19 cellular contexts compared by ENCODE assay signal in the genomic region with DNA sequence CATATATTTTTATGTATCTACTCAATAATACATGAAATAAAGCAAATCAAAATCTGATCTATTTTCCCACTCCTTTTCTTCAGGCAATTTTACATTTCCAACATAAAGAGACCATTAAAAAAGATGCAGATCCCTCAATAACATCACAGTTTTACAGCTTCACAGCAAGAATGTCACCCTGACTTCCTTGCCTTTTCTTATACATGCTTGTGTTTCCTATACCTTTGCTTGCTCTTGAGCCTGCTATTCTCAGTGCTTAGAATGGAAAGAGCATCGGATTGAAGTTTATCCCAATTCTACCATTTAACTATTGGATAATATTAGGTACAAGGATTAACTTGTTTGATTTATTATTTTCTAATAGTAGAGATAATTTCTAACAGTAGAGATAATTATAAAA.
A peak's percentile ranks its signal among the peaks of the same experiment; 100 is the strongest.
DNase-seq lines count a peak whose midpoint lies in the region; ATAC-seq and TF ChIP-seq lines count a peak whose summit lies in the region.
"Had no signal": no experiment of that assay in that cellular context is flagged by ENCODE, and none has a peak within 500 bp of the region (broad histone marks: within the 10 kb centered on the region; RNA-seq: fewer than 3 reads in every experiment).

No MANE protein-coding gene starts in this region.

- in situ Hi-C loops in gastrocnemius medialis (cut with MboI; ENCODE audit: low sequenced_read_pairs in 4 of 4): no loop called here

- H3K79me1 ChIP-seq in H9 (ENCODE audit: insufficient read depth, low read depth, low read length, poor library complexity, severe bottlenecking) (no peaks in the 10 kb centered on the region), mesendoderm (ENCODE audit: low read length) (no peaks in the 10 kb centered on the region)

- H3K4me1 Mint-ChIP-seq in GM23338 (peaks cover 50% of the 10 kb centered on the region), H9 (peaks cover 47 to 50% of the 10 kb centered on the region in 2 experiments), WTC11 (peaks cover 68% of the 10 kb centered on the region)
- H3K4me1 Mint-ChIP-seq in activated naive CD4-positive, alpha-beta T cell treated with anti-CD3 and anti-CD28 coated beads, Interleukin-2, amount 10 ng/mL, durations not matched to agents 7 days and 5 days: no peaks in the 10 kb centered on the region
- H3K4me1 Mint-ChIP-seq: CD14-positive monocyte had no signal

- H3K18ac ChIP-seq in H9 (ENCODE audit: insufficient read length, low read depth, low read length) (no peak overlapping the region), mesendoderm (ENCODE audit: low read length) (no peak overlapping the region)

- CTCF ChIA-PET in WTC11 (lab: Charles Lee): no interaction called here
- CTCF ChIA-PET in activated naive CD4-positive, alpha-beta T cell treated with anti-CD3 and anti-CD28 coated beads, Interleukin-2, amount 10 ng/mL, durations not matched to agents 7 days and 5 days (lab: Charles Lee): no interaction called here

- WGBS in H9 (ENCODE audit: extremely low coverage, insufficient read length, low lambda C conversion rate): no CpG with 5 or more reads among the region's 1 CpG
- WGBS in mesendoderm (ENCODE audit: extremely low coverage, insufficient coverage, low lambda C conversion rate): no CpG with 5 or more reads among the region's 1 CpG

- H3K4me2 ChIP-seq in GM23338 (peak overlapping the region; percentile 64), H9 (ENCODE audit: insufficient read depth, insufficient read length, low read length) (no peak overlapping the region), mesendoderm (ENCODE audit: low read length) (no peak overlapping the region)
- H3K4me2 ChIP-seq: BLaER1 had no signal

- H4K20me1 ChIP-seq in GM23338 (replicated peaks; ENCODE audit: insufficient read depth): no peaks in the 10 kb centered on the region
- no peaks in the 10 kb centered on the region for H4K20me1 ChIP-seq in H9 (ENCODE audit: control insufficient read depth, insufficient read depth, insufficient read length)
- H4K20me1 ChIP-seq: BLaER1 had no signal

- 0 out of 3 replicates have a peak overlapping the region, but pooled peaks have one; percentile 3 for H3K4me3 Mint-ChIP-seq in GM23338
- H3K4me3 Mint-ChIP-seq in H9: 0 out of 5 replicates have a peak overlapping the region, but pooled peaks of 1 of the 2 experiments have one; percentile 11
- no peak overlapping the region for H3K4me3 Mint-ChIP-seq in WTC11
- no peak overlapping the region for H3K4me3 Mint-ChIP-seq in activated naive CD4-positive, alpha-beta T cell treated with anti-CD3 and anti-CD28 coated beads, Interleukin-2, amount 10 ng/mL, durations not matched to agents 7 days and 5 days
- H3K4me3 Mint-ChIP-seq: CD14-positive monocyte; CD4-positive, alpha-beta T cell; CD8-positive, alpha-beta T cell had no signal

- no peak for TF ChIP-seq POLR2A in gastrocnemius medialis (IDR thresholded peaks at IDR 0.05)

- no peak overlapping the region for H3T11ph ChIP-seq in H9 (ENCODE audit: low read length)

- H3K27me3 Mint-ChIP-seq in GM23338 (ENCODE audit: insufficient read depth, low read depth, poor library complexity): peaks cover 2% of the 10 kb centered on the region
- H3K27me3 Mint-ChIP-seq in H9 (ENCODE audit: low read depth): no peaks in the 10 kb centered on the region
- no peaks in the 10 kb centered on the region for H3K27me3 Mint-ChIP-seq in WTC11 (ENCODE audit: low read depth)
- no peaks in the 10 kb centered on the region for H3K27me3 Mint-ChIP-seq in activated naive CD4-positive, alpha-beta T cell treated with anti-CD3 and anti-CD28 coated beads, Interleukin-2, amount 10 ng/mL, durations not matched to agents 7 days and 5 days
- H3K27me3 Mint-ChIP-seq: CD4-positive, alpha-beta T cell had no signal

- H3K56ac ChIP-seq in H9 (ENCODE audit: insufficient read length, low read depth, low read length): no peak overlapping the region
- H3K56ac ChIP-seq in mesendoderm (ENCODE audit: low read length): no peak overlapping the region

- DNase-seq in GM23338 (ENCODE audit: low spot score) (peak; percentile 55), H9 (no peak), WTC11 (ENCODE audit: low spot score) (no peak), mesendoderm (peak; percentile 5), gastrocnemius medialis (no peak), CD1c-positive myeloid dendritic cell (ENCODE audit: extremely low spot score) (no peak)
- DNase-seq in activated naive CD4-positive, alpha-beta T cell treated with anti-CD3 and anti-CD28 coated beads, Interleukin-2, amount 10 ng/mL, durations not matched to agents 7 days and 5 days: no peak
- DNase-seq: 8988T; ACHN; BE2C; C1 segment of cervical spinal cord; Caco-2; Calu3; CD4-positive, alpha-beta T cell; CD8-positive, alpha-beta T cell; DMS79 treated with DMSO at 0.1 percent for 48 hours; GF-D8 had no signal

- H2BK15ac ChIP-seq in H9 (ENCODE audit: low read depth, low read length) (no peak overlapping the region), mesendoderm (replicated peaks; ENCODE audit: low read depth) (no peak overlapping the region)

- intact Hi-C loops in gastrocnemius medialis (cut with DNase I; ENCODE audit: low total_unique reads): no loop called here

- H3K4me3 ChIP-seq in GM23338 (peak overlapping the region; percentile 13; the same call in 1 of the 2 replicates), mesendoderm (ENCODE audit: low read length) (no peak overlapping the region), gastrocnemius medialis (no peak overlapping the region)
- H3K4me3 ChIP-seq: BLaER1 had no signal

- H3K27ac ChIP-seq in GM23338 (ENCODE audit: low read depth) (no peak overlapping the region), H9 (ENCODE audit: insufficient read length, low read depth, low read length) (peak overlapping the region; percentile 57), mesendoderm (ENCODE audit: low read depth, low read length) (no peak overlapping the region), gastrocnemius medialis (no peak overlapping the region)
- H3K27ac ChIP-seq: BLaER1 had no signal

- no peak overlapping the region for H2BK120ac ChIP-seq in H9 (ENCODE audit: low read depth, low read length, poor library complexity, severe bottlenecking)
- H2BK120ac ChIP-seq in mesendoderm (ENCODE audit: low read depth, low read length): no peak overlapping the region

- H3F3A ChIP-seq in GM23338 (replicated peaks; ENCODE audit: low read depth): no peaks in the 10 kb centered on the region

- H3K23ac ChIP-seq in H9 (ENCODE audit: insufficient read length, low read depth, low read length) (no peak overlapping the region), mesendoderm (ENCODE audit: low read length) (no peak overlapping the region)

- H4K8ac ChIP-seq in H9 (replicated peaks; ENCODE audit: insufficient read length, low read depth, low read length): no peak overlapping the region
- no peak overlapping the region for H4K8ac ChIP-seq in mesendoderm (ENCODE audit: low read depth, low read length)

- no peak for TF ChIP-seq CTCF in GM23338 (conservative IDR thresholded peaks at IDR 0.05; ENCODE audit: low read depth in 2 of 2)
- no peak for TF ChIP-seq CTCF in H9 (conservative IDR thresholded peaks at IDR 0.05)
- TF ChIP-seq CTCF in WTC11 (IDR thresholded peaks at IDR 0.05): no peak
- TF ChIP-seq CTCF in gastrocnemius medialis (IDR thresholded peaks at IDR 0.05 in 4 of 5, conservative IDR thresholded peaks at IDR 0.05 in 1 of 5): no peak

- no peak overlapping the region for H4K5ac ChIP-seq in H9 (ENCODE audit: insufficient read length, low read depth, low read length)
- no peak overlapping the region for H4K5ac ChIP-seq in mesendoderm (ENCODE audit: low read length)

- H3K4me1 ChIP-seq in GM23338 (ENCODE audit: insufficient read depth) (peaks cover 67% of the 10 kb centered on the region), H9 (ENCODE audit: insufficient read depth, low read length) (peaks cover 12% of the 10 kb centered on the region), mesendoderm (ENCODE audit: control insufficient read depth, low read depth, low read length) (peaks cover 2% of the 10 kb centered on the region), gastrocnemius medialis (no peaks in the 10 kb centered on the region)
- H3K4me1 ChIP-seq: BE2C, BLaER1, Caco-2 had no signal

- H3K27me3 ChIP-seq in GM23338 (ENCODE audit: insufficient read depth): no peaks in the 10 kb centered on the region
- no peaks in the 10 kb centered on the region for H3K27me3 ChIP-seq in H9 (ENCODE audit: insufficient read depth, low read length)
- no peaks in the 10 kb centered on the region for H3K27me3 ChIP-seq in mesendoderm (ENCODE audit: insufficient read depth, low read length, poor library complexity)
- no peaks in the 10 kb centered on the region for H3K27me3 ChIP-seq in gastrocnemius medialis
- H3K27me3 ChIP-seq: BE2C, BLaER1 had no signal

- H2BK20ac ChIP-seq in H9 (ENCODE audit: low read depth, low read length, poor library complexity, severe bottlenecking): no peak overlapping the region

- H2BK12ac ChIP-seq in H9 (ENCODE audit: insufficient read length, low read depth, low read length): no peak overlapping the region

- no peak overlapping the region for H2AFZ ChIP-seq in GM23338
- H2AFZ ChIP-seq in H9 (ENCODE audit: low read length): no peak overlapping the region

- no peaks in the 10 kb centered on the region for H3K79me2 ChIP-seq in GM23338 (replicated peaks; ENCODE audit: insufficient read depth)
- no peaks in the 10 kb centered on the region for H3K79me2 ChIP-seq in H9 (ENCODE audit: insufficient read depth, low read length)
- no peaks in the 10 kb centered on the region for H3K79me2 ChIP-seq in mesendoderm (ENCODE audit: control insufficient read depth, insufficient read depth, low read length)

- H4K91ac ChIP-seq in H9 (ENCODE audit: insufficient read length, low read depth, low read length): no peak overlapping the region

- no peak overlapping the region for H2AK5ac ChIP-seq in H9 (ENCODE audit: insufficient read length, low read length)
- H2AK5ac ChIP-seq in mesendoderm (ENCODE audit: low read length): no peak overlapping the region

- no peaks in the 10 kb centered on the region for H3K9me2 ChIP-seq in GM23338 (ENCODE audit: insufficient read depth)

- H3K9me3 ChIP-seq in H9 (ENCODE audit: control insufficient read depth, low read depth, low read length): no peaks in the 10 kb centered on the region
- no peaks in the 10 kb centered on the region for H3K9me3 ChIP-seq in gastrocnemius medialis
- H3K9me3 ChIP-seq: BE2C, BLaER1, Caco-2 had no signal

- no peak overlapping the region for H3K4ac ChIP-seq in H9 (ENCODE audit: low read depth, low read length)
- H3K4ac ChIP-seq in mesendoderm (ENCODE audit: low read depth, low read length): no peak overlapping the region

- POLR2A ChIA-PET in WTC11 (lab: Charles Lee): no interaction called here

- ATAC-seq in GM23338: peak; percentile 69
- peak; percentile 63 for ATAC-seq in WTC11
- ATAC-seq in gastrocnemius medialis: no peak
- ATAC-seq: CD8-positive, alpha-beta T cell had no signal

- H3K36me3 Mint-ChIP-seq in GM23338 (ENCODE audit: low read depth) (peaks cover 3% of the 10 kb centered on the region; the same call in 1 of the 3 replicates), H9 (ENCODE audit: insufficient read depth in 1 of 3, low read depth in 3 of 3) (peaks cover 0 to 1% (median 0%) of the 10 kb centered on the region in 3 experiments; a peak in 3 of 7 replicates), WTC11 (no peaks in the 10 kb centered on the region)
- H3K36me3 Mint-ChIP-seq in activated naive CD4-positive, alpha-beta T cell treated with anti-CD3 and anti-CD28 coated beads, Interleukin-2, amount 10 ng/mL, durations not matched to agents 7 days and 5 days: no peaks in the 10 kb centered on the region
- H3K36me3 Mint-ChIP-seq: CD14-positive monocyte; CD8-positive, alpha-beta T cell had no signal

- H3K27ac Mint-ChIP-seq in GM23338 (no peak overlapping the region), H9 (peak overlapping the region in 1 of 3 experiments; percentile 40; a peak in 1 of 7 replicates), WTC11 (peak overlapping the region; percentile 19; the same call in 1 of the 2 replicates)
- no peak overlapping the region for H3K27ac Mint-ChIP-seq in activated naive CD4-positive, alpha-beta T cell treated with anti-CD3 and anti-CD28 coated beads, Interleukin-2, amount 10 ng/mL, durations not matched to agents 7 days and 5 days
- H3K27ac Mint-ChIP-seq: CD14-positive monocyte; CD4-positive, alpha-beta T cell; CD8-positive, alpha-beta T cell had no signal

- no peaks in the 10 kb centered on the region for H3K9me3 Mint-ChIP-seq in GM23338
- no peaks in the 10 kb centered on the region for H3K9me3 Mint-ChIP-seq in H9
- no peaks in the 10 kb centered on the region for H3K9me3 Mint-ChIP-seq in WTC11
- H3K9me3 Mint-ChIP-seq in activated naive CD4-positive, alpha-beta T cell treated with anti-CD3 and anti-CD28 coated beads, Interleukin-2, amount 10 ng/mL, durations not matched to agents 7 days and 5 days: peaks cover 5% of the 10 kb centered on the region

- H3K9ac ChIP-seq in H9 (ENCODE audit: extremely low read depth, insufficient read length, low read length) (no peak overlapping the region), mesendoderm (ENCODE audit: low read length) (no peak overlapping the region)
- H3K9ac ChIP-seq: BLaER1 had no signal

- no peaks in the 10 kb centered on the region for H3K23me2 ChIP-seq in H9 (ENCODE audit: insufficient read length, low read depth, low read length, poor library complexity, severe bottlenecking)

- H3K36me3 ChIP-seq in GM23338 (ENCODE audit: insufficient read depth) (no peaks in the 10 kb centered on the region), mesendoderm (ENCODE audit: control insufficient read depth, insufficient read depth, low read length) (no peaks in the 10 kb centered on the region), gastrocnemius medialis (no peaks in the 10 kb centered on the region)
- H3K36me3 ChIP-seq: BE2C, BLaER1 had no signal

- no peak overlapping the region for H3K14ac ChIP-seq in H9 (ENCODE audit: insufficient read depth, low read length)

- no peak overlapping the region for H2BK5ac ChIP-seq in H9 (ENCODE audit: insufficient read length, low read length)
- H2BK5ac ChIP-seq in mesendoderm (ENCODE audit: low read length): no peak overlapping the region

Comparison
In these comparisons a context has a peak if more than half of its experiments do, and no peak if none do; other contexts are left out.
1. ATAC-seq: peak in GM23338 (single experiment) and WTC11 (single experiment); none in gastrocnemius medialis (0 of 2).
2. DNase-seq: peak in GM23338 (single experiment) and mesendoderm (single experiment); none in H9 (single experiment), WTC11 (single experiment), gastrocnemius medialis (0 of 2), CD1c-positive myeloid dendritic cell (single experiment) and activated naive CD4-positive, alpha-beta T cell treated with anti-CD3 and anti-CD28 coated beads, Interleukin-2, amount 10 ng/mL, durations not matched to agents 7 days and 5 days (single experiment).